ENCODE assay signal across 8 cellular contexts in genomic region chr1:226608699-226609505, GRCh38.
DNase-seq lines count a peak whose midpoint lies in the region; ATAC-seq lines count a peak whose summit lies in the region.

No MANE protein-coding gene starts in this region.

- H3K36me3 ChIP-seq in CD8-positive, alpha-beta memory T cell (ENCODE audit: insufficient read depth, low read length): no peaks in the 10 kb centered on the region

- H3K9me3 Mint-ChIP-seq in CD8-positive, alpha-beta memory T cell: no peaks in the 10 kb centered on the region
- no peaks in the 10 kb centered on the region for H3K9me3 Mint-ChIP-seq in activated CD4-positive, alpha-beta T cell treated with anti-CD3 and anti-CD28 coated beads, Interleukin-2, amount 10 ng/mL, durations not matched to agents 24 days and 14 days

- H3K27ac ChIP-seq in CD8-positive, alpha-beta memory T cell (ENCODE audit: low read depth, low read length): no peak overlapping the region

- H3K4me3 Mint-ChIP-seq in CD8-positive, alpha-beta memory T cell: peak overlapping the region in 1 of 7 donors; percentile 43
- no peak overlapping the region for H3K4me3 Mint-ChIP-seq in activated CD4-positive, alpha-beta T cell treated with anti-CD3 and anti-CD28 coated beads, Interleukin-2, amount 10 ng/mL, durations not matched to agents 24 days and 14 days

- peaks cover 8 to 10% of the 10 kb centered on the region in 2 donors for H3K27me3 Mint-ChIP-seq in CD8-positive, alpha-beta memory T cell
- H3K27me3 Mint-ChIP-seq in activated CD4-positive, alpha-beta T cell treated with anti-CD3 and anti-CD28 coated beads, Interleukin-2, amount 10 ng/mL, durations not matched to agents 24 days and 14 days: peaks cover 12% of the 10 kb centered on the region

- intact Hi-C loops in activated CD4-positive, alpha-beta T cell treated with anti-CD3 and anti-CD28 coated beads, Interleukin-2, amount 10 ng/mL, durations not matched to agents 24 days and 14 days (cut with micrococcal nuclease): loop anchor here (2.0 to 10.0 kb wide), 2 partner anchors 184 to 484 kb away; no protein-coding TSS in a partner anchor

- no peak for ATAC-seq in GM19035 (IDR thresholded peaks at IDR 0.05; ENCODE audit: unreplicated experiment)

- H3K27me3 ChIP-seq in CD8-positive, alpha-beta memory T cell (ENCODE audit: insufficient read depth, low read length, poor library complexity, severe bottlenecking): no peaks in the 10 kb centered on the region

- CTCF ChIA-PET in CD8-positive, alpha-beta memory T cell (lab: Charles Lee): interaction anchor here (0.6 to 2.3 kb wide), 15 partner anchors 9 to 295 kb away, joined by 3 to 17 read pairs (median 4); partner anchors contain the start of genes PARP1 and STUM

- H3K4me1 ChIP-seq in CD8-positive, alpha-beta memory T cell (ENCODE audit: insufficient read depth, low read length): no peaks in the 10 kb centered on the region

- H3K4me1 Mint-ChIP-seq in CD8-positive, alpha-beta memory T cell: no peaks in the 10 kb centered on the region
- H3K4me1 Mint-ChIP-seq in activated CD4-positive, alpha-beta T cell treated with anti-CD3 and anti-CD28 coated beads, Interleukin-2, amount 10 ng/mL, durations not matched to agents 24 days and 14 days: no peaks in the 10 kb centered on the region

- peak overlapping the region in 1 of 8 donors; percentile 13 for H3K27ac Mint-ChIP-seq in CD8-positive, alpha-beta memory T cell
- H3K27ac Mint-ChIP-seq in activated CD4-positive, alpha-beta T cell treated with anti-CD3 and anti-CD28 coated beads, Interleukin-2, amount 10 ng/mL, durations not matched to agents 24 days and 14 days: no peak overlapping the region

- POLR2A ChIA-PET in CD8-positive, alpha-beta memory T cell (lab: Charles Lee): no interaction called here

- no peaks in the 10 kb centered on the region for H3K36me3 Mint-ChIP-seq in CD8-positive, alpha-beta memory T cell
- no peaks in the 10 kb centered on the region for H3K36me3 Mint-ChIP-seq in activated CD4-positive, alpha-beta T cell treated with anti-CD3 and anti-CD28 coated beads, Interleukin-2, amount 10 ng/mL, durations not matched to agents 24 days and 14 days (ENCODE audit: low read depth)

- no peak overlapping the region for H3K4me3 ChIP-seq in CD8-positive, alpha-beta memory T cell (ENCODE audit: low read length)

- no peaks in the 10 kb centered on the region for H3K9me3 ChIP-seq in CD8-positive, alpha-beta memory T cell (ENCODE audit: low read length)

- peak; percentile 52 to 78 (median 61) for DNase-seq in CD8-positive, alpha-beta memory T cell
- DNase-seq in HCEC 1CT (peak; percentile 45), NCI-H2227 treated with DMSO at 0.1 percent for 48 hours (lab: John Stamatoyannopoulos, UW) (peak; percentile 35), dermis blood vessel endothelial cell (peak; percentile 87), lung microvascular endothelial cell (ENCODE audit: low read depth in 2 of 2) (peak; percentile 71 to 79)
- DNase-seq in activated CD4-positive, alpha-beta T cell treated with anti-CD3 and anti-CD28 coated beads, Interleukin-2, amount 10 ng/mL, durations not matched to agents 24 days and 14 days: peak; percentile 87
- DNase-seq in stimulated activated CD8-positive, alpha-beta memory T cell treated with anti-CD3 and anti-CD28 coated beads, Interleukin-2, amount 100 ng/mL, for 1 hour (ENCODE audit: low read depth in 2 of 2): peak; percentile 29 to 50

Comparison
In these comparisons a context has a peak if more than half of its experiments do, and no peak if none do; other contexts are left out.
1. DNase-seq: peak in every context shown above with its lines; median percentile 87 in activated CD4-positive, alpha-beta T cell treated with anti-CD3 and anti-CD28 coated beads, Interleukin-2, amount 10 ng/mL, durations not matched to agents 24 days and 14 days; 87 in dermis blood vessel endothelial cell; 75 in lung microvascular endothelial cell; 61 in CD8-positive, alpha-beta memory T cell; 45 in HCEC 1CT; 40 in stimulated activated CD8-positive, alpha-beta memory T cell treated with anti-CD3 and anti-CD28 coated beads, Interleukin-2, amount 100 ng/mL, for 1 hour; 35 in NCI-H2227 treated with DMSO at 0.1 percent for 48 hours.